ENCODE assay signal across 18 cellular contexts in the genomic region with DNA sequence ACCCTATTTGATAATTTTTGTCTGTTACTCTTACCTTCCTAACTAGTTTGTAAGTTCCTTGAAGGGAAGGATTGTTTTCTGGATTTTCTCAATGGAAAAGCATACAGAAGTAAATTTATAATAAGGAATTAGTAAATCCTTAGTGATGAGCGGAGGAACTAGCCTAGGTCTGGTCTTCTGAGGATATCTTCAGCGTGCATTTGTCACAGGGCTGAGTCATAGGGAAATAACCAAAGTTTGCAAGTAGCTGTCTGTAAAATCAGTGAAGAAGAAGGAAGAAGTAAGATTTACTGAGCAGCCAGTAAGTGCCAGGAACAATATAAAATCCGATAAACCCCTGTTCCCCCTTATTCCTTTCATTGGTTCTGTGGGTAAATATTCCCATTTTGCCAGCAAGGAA.
DNase-seq lines count a peak whose midpoint lies in the region; ATAC-seq and TF ChIP-seq lines count a peak whose summit lies in the region.
"Had no signal": no experiment of that assay in that cellular context is flagged by ENCODE, and none has a peak within 500 bp of the region (broad histone marks: within the 10 kb centered on the region; RNA-seq: fewer than 3 reads in every experiment).

No MANE protein-coding gene starts in this region.

- no peak overlapping the region for H3K9ac ChIP-seq in GM23248
- H3K9ac ChIP-seq in adipocyte (ENCODE audit: low read length), result no peak overlapping the region

- no peaks in the 10 kb centered on the region for H3K79me2 ChIP-seq in GM23248 (ENCODE audit: insufficient read depth)

- peaks cover 9% of the 10 kb centered on the region; the same call in 1 of the 2 replicates for H3K4me1 ChIP-seq in GM23248 (ENCODE audit: insufficient read depth)
- peaks cover 8% of the 10 kb centered on the region for H3K4me1 ChIP-seq in adipocyte (ENCODE audit: control insufficient read depth, insufficient read depth, low read length)
- H3K4me1 ChIP-seq in effector memory CD4-positive, alpha-beta T cell (ENCODE audit: control insufficient read depth, insufficient read depth, low read length, poor library complexity, severe bottlenecking), result no peaks in the 10 kb centered on the region
- H3K4me1 ChIP-seq: SJSA1 had no signal

- H3K27me3 ChIP-seq in GM23248 (replicated peaks; ENCODE audit: insufficient read depth), result no peaks in the 10 kb centered on the region
- H3K27me3 ChIP-seq in adipocyte (replicated peaks; ENCODE audit: control insufficient read depth, insufficient read depth, low read length), result peaks cover 5% of the 10 kb centered on the region
- no peaks in the 10 kb centered on the region for H3K27me3 ChIP-seq in effector memory CD4-positive, alpha-beta T cell (replicated peaks; ENCODE audit: control insufficient read depth, insufficient read depth, low read length, poor library complexity, severe bottlenecking)
- H3K27me3 ChIP-seq: SJSA1 had no signal

- ATAC-seq in HG03521 (IDR thresholded peaks at IDR 0.05; ENCODE audit: unreplicated experiment), result no peak
- ATAC-seq: HepG2; stimulated activated naive CD8-positive, alpha-beta T cell treated with anti-CD3 and anti-CD28 coated beads, Interleukin-15, Interleukin-2, amounts not matched to agents 100 U/mL and 50 U/mL, for 24 hours had no signal

- H3K27ac ChIP-seq in GM23248, result no peak overlapping the region
- no peak overlapping the region for H3K27ac ChIP-seq in effector memory CD4-positive, alpha-beta T cell (ENCODE audit: insufficient read depth, low read length, poor library complexity, severe bottlenecking)
- H3K27ac ChIP-seq: SJSA1 had no signal

- WGBS in GM23248 (ENCODE audit: low coverage in 1 of 2, low lambda C conversion rate in 2 of 2, missing lambda C conversion rate in 2 of 2), 2 experiments, result 44 to 59% methylated on average over 3 of the region's 3 CpGs

- no peak overlapping the region for H3K4me2 ChIP-seq in GM23248 (ENCODE audit: unreplicated experiment)

- no peaks in the 10 kb centered on the region for H3K9me2 ChIP-seq in GM23248 (ENCODE audit: insufficient read depth)

- in situ Hi-C loops in GM23248 (cut with MboI), result no loop called here

- no peaks in the 10 kb centered on the region for H3K36me3 ChIP-seq in GM23248 (ENCODE audit: low read depth)
- H3K36me3 ChIP-seq in adipocyte (ENCODE audit: control insufficient read depth, insufficient read depth, low read length, severe bottlenecking), result no peaks in the 10 kb centered on the region
- peaks cover 98% of the 10 kb centered on the region for H3K36me3 ChIP-seq in effector memory CD4-positive, alpha-beta T cell (ENCODE audit: control insufficient read depth, insufficient read depth, low read length)
- H3K36me3 ChIP-seq: SJSA1 had no signal

- H3K9me3 ChIP-seq in GM23248 (ENCODE audit: low read depth) (no peaks in the 10 kb centered on the region), adipocyte (ENCODE audit: control insufficient read depth, low read length) (no peaks in the 10 kb centered on the region)
- no peaks in the 10 kb centered on the region for H3K9me3 ChIP-seq in effector memory CD4-positive, alpha-beta T cell (ENCODE audit: control insufficient read depth, low read length)
- H3K9me3 ChIP-seq: SJSA1 had no signal

- peaks cover 9% of the 10 kb centered on the region; the same call in 1 of the 2 replicates for H3F3A ChIP-seq in GM23248 (ENCODE audit: insufficient read depth)

- TF ChIP-seq CTCF in fibroblast of mammary gland (conservative IDR thresholded peaks at IDR 0.05; ENCODE audit: control insufficient read depth, insufficient read depth, low read depth, low read length), result no peak

- H2AFZ ChIP-seq in GM23248, result no peak overlapping the region

- no peaks in the 10 kb centered on the region for H4K20me1 ChIP-seq in GM23248 (ENCODE audit: insufficient read depth)

- H3K4me3 ChIP-seq in GM23248 (no peak overlapping the region), adipocyte (ENCODE audit: low read length) (no peak overlapping the region), fibroblast of mammary gland (ENCODE audit: control insufficient read depth, low read depth, low read length) (no peak overlapping the region)
- no peak overlapping the region for H3K4me3 ChIP-seq in effector memory CD4-positive, alpha-beta T cell (ENCODE audit: insufficient read depth, low read depth, low read length, poor library complexity, severe bottlenecking)
- H3K4me3 ChIP-seq: SJSA1 had no signal

- peak; percentile 26 for DNase-seq in A172 (ENCODE audit: low spot score)
- DNase-seq in GM23248, result peak; percentile 68
- DNase-seq in adipocyte (ENCODE audit: low read depth), result peak; percentile 44
- peak; percentile 53 for DNase-seq in fibroblast of mammary gland (ENCODE audit: low read depth)
- DNase-seq in effector memory CD4-positive, alpha-beta T cell, result no peak
- DNase-seq in Kasumi-1 (lab: John Stamatoyannopoulos, UW), result no peak
- DNase-seq in activated effector memory CD4-positive, alpha-beta T cell treated with Interleukin-2 at 50 U/mL for 16 hours, result no peak
- DNase-seq: activated CD4-positive, alpha-beta T cell treated with anti-CD3 and anti-CD28 coated beads for 1 hour; activated gamma-delta T cell treated with Interleukin-2 at 50 U/mL for 16 hours; DND-41; NCI-H2029; NCI-H510A treated with DMSO at 0.1 percent for 48 hours; stimulated activated CD4-positive, alpha-beta T cell treated with anti-CD3 and anti-CD28 coated beads, Interleukin-15, amount 100 ng/mL, for 24 hours; stimulated activated naive CD8-positive, alpha-beta T cell treated with anti-CD3 and anti-CD28 coated beads, Interleukin-15, Interleukin-2, amounts not matched to agents 100 U/mL and 50 U/mL, for 24 hours; T-helper 9 cell had no signal

Comparison
In these comparisons a context has a peak if more than half of its experiments do, and no peak if none do; other contexts are left out.
1. DNase-seq: peak in A172 (single experiment), GM23248 (single experiment), adipocyte (single experiment) and fibroblast of mammary gland (single experiment); none in effector memory CD4-positive, alpha-beta T cell (0 of 3), Kasumi-1 (0 of 2) and activated effector memory CD4-positive, alpha-beta T cell treated with Interleukin-2 at 50 U/mL for 16 hours (single experiment).